Comparison of ENCODE assay signal across 1 cellular context in the genomic region with DNA sequence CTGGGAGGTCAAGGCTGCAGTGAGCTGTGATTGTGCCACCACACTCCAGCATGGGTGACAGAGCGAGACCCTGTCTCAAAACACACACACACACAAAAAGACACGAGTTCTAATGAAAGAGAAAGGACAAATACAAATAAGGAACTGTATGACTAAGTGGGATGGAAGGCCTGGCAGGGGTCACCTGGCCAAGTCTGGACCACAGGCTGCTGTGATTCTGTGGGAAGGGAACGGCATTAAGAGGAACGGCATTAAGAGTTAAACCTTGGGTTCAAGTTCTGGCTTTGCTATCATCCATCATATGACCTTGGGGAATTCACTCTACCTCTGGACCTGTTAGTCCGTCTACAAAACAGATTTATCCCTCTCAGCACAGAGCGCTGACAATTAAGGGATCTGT.
TF ChIP-seq lines count a peak whose summit lies in the region.

No MANE protein-coding gene starts in this region.

TF ChIP-seq in GM23338, 12 proteins besides CTCF, POLR2A, EP300 and RAD21 (continued from another document):
- TF ChIP-seq, protein P1, sequence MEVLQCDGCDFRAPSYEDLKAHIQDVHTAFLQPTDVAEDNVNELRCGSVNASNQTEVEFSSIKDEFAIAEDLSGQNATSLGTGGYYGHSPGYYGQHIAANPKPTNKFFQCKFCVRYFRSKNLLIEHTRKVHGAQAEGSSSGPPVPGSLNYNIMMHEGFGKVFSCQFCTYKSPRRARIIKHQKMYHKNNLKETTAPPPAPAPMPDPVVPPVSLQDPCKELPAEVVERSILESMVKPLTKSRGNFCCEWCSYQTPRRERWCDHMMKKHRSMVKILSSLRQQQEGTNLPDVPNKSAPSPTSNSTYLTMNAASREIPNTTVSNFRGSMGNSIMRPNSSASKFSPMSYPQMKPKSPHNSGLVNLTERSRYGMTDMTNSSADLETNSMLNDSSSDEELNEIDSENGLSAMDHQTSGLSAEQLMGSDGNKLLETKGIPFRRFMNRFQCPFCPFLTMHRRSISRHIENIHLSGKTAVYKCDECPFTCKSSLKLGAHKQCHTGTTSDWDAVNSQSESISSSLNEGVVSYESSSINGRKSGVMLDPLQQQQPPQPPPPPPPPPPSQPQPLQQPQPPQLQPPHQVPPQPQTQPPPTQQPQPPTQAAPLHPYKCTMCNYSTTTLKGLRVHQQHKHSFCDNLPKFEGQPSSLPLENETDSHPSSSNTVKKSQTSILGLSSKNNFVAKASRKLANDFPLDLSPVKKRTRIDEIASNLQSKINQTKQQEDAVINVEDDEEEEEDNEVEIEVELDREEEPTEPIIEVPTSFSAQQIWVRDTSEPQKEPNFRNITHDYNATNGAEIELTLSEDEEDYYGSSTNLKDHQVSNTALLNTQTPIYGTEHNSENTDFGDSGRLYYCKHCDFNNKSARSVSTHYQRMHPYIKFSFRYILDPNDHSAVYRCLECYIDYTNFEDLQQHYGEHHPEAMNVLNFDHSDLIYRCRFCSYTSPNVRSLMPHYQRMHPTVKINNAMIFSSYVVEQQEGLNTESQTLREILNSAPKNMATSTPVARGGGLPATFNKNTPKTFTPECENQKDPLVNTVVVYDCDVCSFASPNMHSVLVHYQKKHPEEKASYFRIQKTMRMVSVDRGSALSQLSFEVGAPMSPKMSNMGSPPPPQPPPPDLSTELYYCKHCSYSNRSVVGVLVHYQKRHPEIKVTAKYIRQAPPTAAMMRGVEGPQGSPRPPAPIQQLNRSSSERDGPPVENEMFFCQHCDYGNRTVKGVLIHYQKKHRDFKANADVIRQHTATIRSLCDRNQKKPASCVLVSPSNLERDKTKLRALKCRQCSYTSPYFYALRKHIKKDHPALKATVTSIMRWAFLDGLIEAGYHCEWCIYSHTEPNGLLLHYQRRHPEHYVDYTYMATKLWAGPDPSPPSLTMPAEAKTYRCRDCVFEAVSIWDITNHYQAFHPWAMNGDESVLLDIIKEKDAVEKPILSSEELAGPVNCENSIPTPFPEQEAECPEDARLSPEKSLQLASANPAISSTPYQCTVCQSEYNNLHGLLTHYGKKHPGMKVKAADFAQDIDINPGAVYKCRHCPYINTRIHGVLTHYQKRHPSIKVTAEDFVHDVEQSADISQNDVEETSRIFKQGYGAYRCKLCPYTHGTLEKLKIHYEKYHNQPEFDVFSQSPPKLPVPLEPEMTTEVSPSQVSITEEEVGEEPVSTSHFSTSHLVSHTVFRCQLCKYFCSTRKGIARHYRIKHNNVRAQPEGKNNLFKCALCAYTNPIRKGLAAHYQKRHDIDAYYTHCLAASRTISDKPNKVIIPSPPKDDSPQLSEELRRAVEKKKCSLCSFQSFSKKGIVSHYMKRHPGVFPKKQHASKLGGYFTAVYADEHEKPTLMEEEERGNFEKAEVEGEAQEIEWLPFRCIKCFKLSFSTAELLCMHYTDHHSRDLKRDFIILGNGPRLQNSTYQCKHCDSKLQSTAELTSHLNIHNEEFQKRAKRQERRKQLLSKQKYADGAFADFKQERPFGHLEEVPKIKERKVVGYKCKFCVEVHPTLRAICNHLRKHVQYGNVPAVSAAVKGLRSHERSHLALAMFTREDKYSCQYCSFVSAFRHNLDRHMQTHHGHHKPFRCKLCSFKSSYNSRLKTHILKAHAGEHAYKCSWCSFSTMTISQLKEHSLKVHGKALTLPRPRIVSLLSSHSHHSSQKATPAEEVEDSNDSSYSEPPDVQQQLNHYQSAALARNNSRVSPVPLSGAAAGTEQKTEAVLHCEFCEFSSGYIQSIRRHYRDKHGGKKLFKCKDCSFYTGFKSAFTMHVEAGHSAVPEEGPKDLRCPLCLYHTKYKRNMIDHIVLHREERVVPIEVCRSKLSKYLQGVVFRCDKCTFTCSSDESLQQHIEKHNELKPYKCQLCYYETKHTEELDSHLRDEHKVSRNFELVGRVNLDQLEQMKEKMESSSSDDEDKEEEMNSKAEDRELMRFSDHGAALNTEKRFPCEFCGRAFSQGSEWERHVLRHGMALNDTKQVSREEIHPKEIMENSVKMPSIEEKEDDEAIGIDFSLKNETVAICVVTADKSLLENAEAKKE (CRISPR knock-in tag; IDR thresholded peaks at IDR 0.05) = no peak
- TF ChIP-seq CREB1 (CRISPR knock-in tag; IDR thresholded peaks at IDR 0.05; ENCODE audit: low read depth) (no peak), ETS1 (IDR thresholded peaks at IDR 0.05) (no peak)
TF ChIP-seq in GM23338: peak in this region for 0.
